8 cellular contexts compared by ENCODE assay signal in the genomic region with DNA sequence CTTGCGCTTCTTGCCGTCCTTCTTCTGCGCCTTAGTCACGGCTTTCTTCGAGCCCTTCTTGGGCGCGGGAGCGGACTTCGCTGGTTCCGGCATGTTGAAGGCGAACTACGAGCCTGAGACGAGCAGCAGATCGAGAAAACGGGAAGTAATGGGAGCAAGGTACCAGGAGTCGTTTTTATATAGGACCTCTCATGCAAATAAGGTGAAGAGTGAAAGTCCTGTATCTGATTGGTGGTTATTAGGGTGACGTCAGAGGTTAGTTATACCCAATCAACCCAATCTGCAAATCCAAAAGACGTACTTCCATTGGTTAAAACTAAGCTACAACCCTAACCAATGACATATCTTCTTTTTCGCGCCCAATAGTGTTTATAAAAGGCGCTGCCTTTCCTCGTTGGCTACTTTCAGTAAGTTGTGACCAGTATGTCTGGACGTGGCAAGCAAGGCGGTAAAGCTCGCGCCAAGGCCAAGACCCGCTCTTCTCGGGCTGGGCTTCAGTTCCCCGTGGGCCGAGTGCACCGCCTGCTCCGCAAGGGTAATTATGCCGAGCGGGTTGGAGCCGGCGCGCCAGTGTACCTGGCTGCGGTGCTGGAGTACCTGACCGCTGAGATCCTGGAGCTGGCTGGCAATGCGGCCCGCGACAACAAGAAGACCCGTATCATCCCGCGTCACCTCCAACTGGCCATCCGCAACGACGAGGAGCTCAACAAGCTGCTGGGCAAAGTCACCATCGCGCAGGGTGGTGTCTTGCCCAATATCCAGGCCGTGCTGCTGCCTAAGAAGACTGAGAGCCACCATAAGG.
DNase-seq lines count a peak whose midpoint lies in the region; ATAC-seq and TF ChIP-seq lines count a peak whose summit lies in the region.

No MANE protein-coding gene starts in this region.

- CTCF ChIA-PET in naive thymus-derived CD4-positive, alpha-beta T cell (lab: Charles Lee): interaction anchor here (0.6 to 4.9 kb wide), 9 partner anchors 8 to 1440 kb away, joined by 3 to 45 read pairs (median 3); a partner anchor contains a TSS

- TF ChIP-seq POLR2A in Peyer's patch (IDR thresholded peaks at IDR 0.05): peak; percentile 99

- peaks cover 9% of the 10 kb centered on the region for H3K4me1 Mint-ChIP-seq in activated T-helper 17 cell treated with anti-CD3 and anti-CD28 coated beads, Interleukin-2, amount 50 U/mL, for 72 hours
- H3K4me1 Mint-ChIP-seq in naive thymus-derived CD4-positive, alpha-beta T cell: peaks cover 0 to 26% (median 14%) of the 10 kb centered on the region in 7 donors

- POLR2A ChIA-PET in naive thymus-derived CD4-positive, alpha-beta T cell (lab: Charles Lee): interaction anchor here (0.6 to 23.3 kb wide), 61 partner anchors 9 to 1795 kb away, joined by 3 to 795 read pairs (median 7); a partner anchor contains a TSS

- H3K36me3 ChIP-seq in Peyer's patch: no peaks in the 10 kb centered on the region
- peaks cover 0 to 3% (median 0%) of the 10 kb centered on the region in 3 experiments for H3K36me3 ChIP-seq in naive thymus-derived CD4-positive, alpha-beta T cell (ENCODE audit: control insufficient read depth in 2 of 3, insufficient read depth in 3 of 3, low read length in 3 of 3)
- no peaks in the 10 kb centered on the region for H3K36me3 ChIP-seq in stomach smooth muscle (ENCODE audit: control insufficient read depth in 2 of 2, insufficient read depth in 2 of 2, low read length in 2 of 2)

- H3K4me1 ChIP-seq in Peyer's patch (peaks cover 0 to 9% (median 0%) of the 10 kb centered on the region in 4 donors), stomach smooth muscle (ENCODE audit: control insufficient read depth, insufficient read depth, low read length) (peaks cover 12% of the 10 kb centered on the region)
- H3K4me1 ChIP-seq in naive thymus-derived CD4-positive, alpha-beta T cell (ENCODE audit: control insufficient read depth in 2 of 2, insufficient read depth in 2 of 2, low read length in 2 of 2): peaks cover 6 to 7% of the 10 kb centered on the region in 2 donors

- intact Hi-C loops in naive thymus-derived CD4-positive, alpha-beta T cell (cut with micrococcal nuclease): loop anchor here (1.0 to 5.0 kb wide), 25 partner anchors 8 to 1750 kb away; a partner anchor contains a TSS

- no peaks in the 10 kb centered on the region for H3K9me3 Mint-ChIP-seq in activated T-helper 17 cell treated with anti-CD3 and anti-CD28 coated beads, Interleukin-2, amount 50 U/mL, for 72 hours
- peaks cover 0 to 2% (median 0%) of the 10 kb centered on the region in 11 donors for H3K9me3 Mint-ChIP-seq in naive thymus-derived CD4-positive, alpha-beta T cell

- H3K27me3 ChIP-seq in Peyer's patch: no peaks in the 10 kb centered on the region
- no peaks in the 10 kb centered on the region for H3K27me3 ChIP-seq in naive thymus-derived CD4-positive, alpha-beta T cell (ENCODE audit: control insufficient read depth in 2 of 2, insufficient read depth in 2 of 2, low read length in 2 of 2)
- H3K27me3 ChIP-seq in stomach smooth muscle (ENCODE audit: control insufficient read depth in 1 of 2, insufficient read depth in 2 of 2, low read length in 2 of 2): no peaks in the 10 kb centered on the region

- H3K27ac ChIP-seq in Peyer's patch: peak overlapping the region; percentile 93 to 98 (median 94)
- H3K27ac ChIP-seq in naive thymus-derived CD4-positive, alpha-beta T cell (ENCODE audit: low read depth, low read length): peak overlapping the region; percentile 89
- H3K27ac ChIP-seq in stomach smooth muscle (ENCODE audit: low read length): peak overlapping the region; percentile 83

- H3K27me3 Mint-ChIP-seq in activated T-helper 17 cell treated with anti-CD3 and anti-CD28 coated beads, Interleukin-2, amount 50 U/mL, for 72 hours: no peaks in the 10 kb centered on the region
- no peaks in the 10 kb centered on the region for H3K27me3 Mint-ChIP-seq in naive thymus-derived CD4-positive, alpha-beta T cell

- H3K9me3 ChIP-seq in Peyer's patch (no peaks in the 10 kb centered on the region), stomach smooth muscle (ENCODE audit: control insufficient read depth in 2 of 2, low read length in 2 of 2) (no peaks in the 10 kb centered on the region)
- no peaks in the 10 kb centered on the region for H3K9me3 ChIP-seq in naive thymus-derived CD4-positive, alpha-beta T cell (ENCODE audit: control insufficient read depth in 2 of 3, low read length in 3 of 3)

- TF ChIP-seq CTCF in Peyer's patch (IDR thresholded peaks at IDR 0.05) (no peak), fibroblast of the aortic adventitia (IDR thresholded peaks at IDR 0.05; ENCODE audit: insufficient read depth, low read length) (no peak)

- no peak overlapping the region for H3K27ac Mint-ChIP-seq in activated T-helper 17 cell treated with anti-CD3 and anti-CD28 coated beads, Interleukin-2, amount 50 U/mL, for 72 hours
- H3K27ac Mint-ChIP-seq in naive thymus-derived CD4-positive, alpha-beta T cell: no peak overlapping the region

- ATAC-seq in GM21786 (IDR thresholded peaks at IDR 0.05; ENCODE audit: unreplicated experiment): peak; percentile 70
- peak; percentile 85 for ATAC-seq in activated T-helper 17 cell treated with anti-CD3 and anti-CD28 coated beads, Interleukin-2, amount 50 U/mL, for 72 hours (replicated peaks)
- ATAC-seq in naive thymus-derived CD4-positive, alpha-beta T cell: peak; percentile 92

- peak; percentile 100 for DNase-seq in EH (ENCODE audit: low read depth)
- peak; percentile 93 for DNase-seq in KG1 (lab: John Stamatoyannopoulos, UW)
- peak; percentile 86 to 95 (median 87) for DNase-seq in Peyer's patch
- peak; percentile 100 for DNase-seq in fibroblast of the aortic adventitia (ENCODE audit: low read depth)
- peak; percentile 71 to 96 (median 92) for DNase-seq in naive thymus-derived CD4-positive, alpha-beta T cell

- H3K4me3 ChIP-seq in Peyer's patch (peak overlapping the region; percentile 51 to 67 (median 60)), fibroblast of the aortic adventitia (ENCODE audit: low read depth, low read length) (peak overlapping the region; percentile 97), stomach smooth muscle (ENCODE audit: low read length in 2 of 2) (peak overlapping the region; percentile 90 to 96)
- peak overlapping the region; percentile 90 for H3K4me3 ChIP-seq in naive thymus-derived CD4-positive, alpha-beta T cell (ENCODE audit: low read length)

- H3K4me3 Mint-ChIP-seq in activated T-helper 17 cell treated with anti-CD3 and anti-CD28 coated beads, Interleukin-2, amount 50 U/mL, for 72 hours: no peak overlapping the region
- no peak overlapping the region for H3K4me3 Mint-ChIP-seq in naive thymus-derived CD4-positive, alpha-beta T cell

- H3K9ac ChIP-seq in stomach smooth muscle (ENCODE audit: low read length in 2 of 2): peak overlapping the region; percentile 71 to 85

- peaks cover 7% of the 10 kb centered on the region for H3K36me3 Mint-ChIP-seq in activated T-helper 17 cell treated with anti-CD3 and anti-CD28 coated beads, Interleukin-2, amount 50 U/mL, for 72 hours (ENCODE audit: low read depth)
- H3K36me3 Mint-ChIP-seq in naive thymus-derived CD4-positive, alpha-beta T cell: peaks cover 0 to 4% (median 3%) of the 10 kb centered on the region in 5 donors

Comparison
In these comparisons a context has a peak if more than half of its experiments do, and no peak if none do; other contexts are left out.
1. Peak in every context shown above with its lines: DNase-seq, ATAC-seq, H3K4me3 ChIP-seq and H3K27ac ChIP-seq.